Comparison of ENCODE assay signal across 23 cellular contexts in genomic region chr6:168915242-168915641, GRCh38.
"Had no signal": no experiment of that assay in that cellular context is flagged by ENCODE, and none has a peak within 500 bp of the region (broad histone marks: within the 10 kb centered on the region; RNA-seq: fewer than 3 reads in every experiment).

No MANE protein-coding gene starts in this region.

- H3K4me2 ChIP-seq: KMS-11 had no signal

- H3K36me3 Mint-ChIP-seq: activated naive CD4-positive, alpha-beta T cell treated with anti-CD3 and anti-CD28 coated beads, Interleukin-2, amount 10 ng/mL, durations not matched to agents 7 days and 5 days; activated naive CD8-positive, alpha-beta T cell treated with anti-CD3 and anti-CD28 coated beads for 36 hours had no signal

- H3K36me3 ChIP-seq: brain microvascular endothelial cell, cardiac muscle cell, Peyer's patch had no signal

- H3K27ac ChIP-seq: brain microvascular endothelial cell, cardiac muscle cell, KMS-11, Peyer's patch, RWPE1, VCaP had no signal

- H3K4me3 Mint-ChIP-seq: activated CD4-positive, alpha-beta memory T cell treated with anti-CD3 and anti-CD28 coated beads, Interleukin-2, amount 10 ng/mL, durations not matched to agents 7 days and 5 days; activated CD4-positive, alpha-beta T cell treated with anti-CD3 and anti-CD28 coated beads, Interleukin-2, amount 10 ng/mL, durations not matched to agents 7 days and 5 days; activated naive CD4-positive, alpha-beta T cell treated with anti-CD3 and anti-CD28 coated beads, Interleukin-2, amount 10 ng/mL, durations not matched to agents 7 days and 5 days; activated naive CD8-positive, alpha-beta T cell treated with anti-CD3 and anti-CD28 coated beads for 36 hours; activated T-cell treated with anti-CD3 and anti-CD28 coated beads, Interleukin-2, amount 50 U/mL, for 72 hours had no signal

- H3K4me1 ChIP-seq: Peyer's patch had no signal

- DNase-seq: activated CD4-positive, alpha-beta memory T cell treated with anti-CD3 and anti-CD28 coated beads, Interleukin-2, amount 10 ng/mL, durations not matched to agents 7 days and 5 days; activated CD4-positive, alpha-beta T cell treated with anti-CD3 and anti-CD28 coated beads, Interleukin-2, amount 10 ng/mL, durations not matched to agents 7 days and 5 days; activated CD4-positive, CD25-positive, alpha-beta regulatory T cell; activated gamma-delta T cell treated with Interleukin-2 at 50 U/mL for 16 hours; activated naive CD4-positive, alpha-beta T cell treated with anti-CD3 and anti-CD28 coated beads, Interleukin-2, amount 10 ng/mL, durations not matched to agents 7 days and 5 days; activated naive CD8-positive, alpha-beta T cell treated with anti-CD3 and anti-CD28 coated beads for 36 hours; activated T-cell treated with anti-CD3 and anti-CD28 coated beads for 4 hours; activated T-cell treated with anti-CD3 and anti-CD28 coated beads, Interleukin-2, amount 50 U/mL, for 72 hours; brain microvascular endothelial cell; NCI-H1092 treated with DMSO at 0.1 percent for 48 hours; NCI-H1436; NCI-H187; NCI-H2081; NCI-H446; NCI-H524; Right ventricle myocardium superior; T-helper 1 cell had no signal

- H3K4me1 Mint-ChIP-seq: activated CD4-positive, alpha-beta memory T cell treated with anti-CD3 and anti-CD28 coated beads, Interleukin-2, amount 10 ng/mL, durations not matched to agents 7 days and 5 days; activated CD4-positive, alpha-beta T cell treated with anti-CD3 and anti-CD28 coated beads, Interleukin-2, amount 10 ng/mL, durations not matched to agents 7 days and 5 days; activated naive CD4-positive, alpha-beta T cell treated with anti-CD3 and anti-CD28 coated beads, Interleukin-2, amount 10 ng/mL, durations not matched to agents 7 days and 5 days; activated naive CD8-positive, alpha-beta T cell treated with anti-CD3 and anti-CD28 coated beads for 36 hours had no signal

- H3K27me3 ChIP-seq: brain microvascular endothelial cell, cardiac muscle cell, Peyer's patch had no signal

- H3K27ac Mint-ChIP-seq: activated CD4-positive, alpha-beta memory T cell treated with anti-CD3 and anti-CD28 coated beads, Interleukin-2, amount 10 ng/mL, durations not matched to agents 7 days and 5 days; activated CD4-positive, alpha-beta T cell treated with anti-CD3 and anti-CD28 coated beads, Interleukin-2, amount 10 ng/mL, durations not matched to agents 7 days and 5 days; activated naive CD4-positive, alpha-beta T cell treated with anti-CD3 and anti-CD28 coated beads, Interleukin-2, amount 10 ng/mL, durations not matched to agents 7 days and 5 days; activated naive CD8-positive, alpha-beta T cell treated with anti-CD3 and anti-CD28 coated beads for 36 hours; activated T-cell treated with anti-CD3 and anti-CD28 coated beads, Interleukin-2, amount 50 U/mL, for 72 hours; activated T-helper 2 cell treated with anti-CD3 and anti-CD28 coated beads, Interferon-gamma antibody, Interleukin-2, Interleukin-4, amounts not matched to agents 10 μg/mL and 5 μg/mL and 100 μg/mL, durations not matched to agents 14 hours and 24 hours and 36 hours had no signal

- H3K27me3 Mint-ChIP-seq: activated CD4-positive, alpha-beta T cell treated with anti-CD3 and anti-CD28 coated beads, Interleukin-2, amount 10 ng/mL, durations not matched to agents 7 days and 5 days; activated naive CD4-positive, alpha-beta T cell treated with anti-CD3 and anti-CD28 coated beads, Interleukin-2, amount 10 ng/mL, durations not matched to agents 7 days and 5 days had no signal

- H3K9me3 ChIP-seq: Peyer's patch had no signal

- H3K9me3 Mint-ChIP-seq: activated CD4-positive, alpha-beta T cell treated with anti-CD3 and anti-CD28 coated beads, Interleukin-2, amount 10 ng/mL, durations not matched to agents 7 days and 5 days; activated naive CD8-positive, alpha-beta T cell treated with anti-CD3 and anti-CD28 coated beads for 36 hours; activated T-cell treated with anti-CD3 and anti-CD28 coated beads, Interleukin-2, amount 50 U/mL, for 72 hours; activated T-helper 2 cell treated with anti-CD3 and anti-CD28 coated beads, Interferon-gamma antibody, Interleukin-2, Interleukin-4, amounts not matched to agents 10 μg/mL and 5 μg/mL and 100 μg/mL, durations not matched to agents 14 hours and 24 hours and 36 hours had no signal

- H3K4me3 ChIP-seq: cardiac muscle cell, Peyer's patch had no signal

- H3K9ac ChIP-seq: KMS-11 had no signal
